Comparison of ENCODE assay signal across 11 cellular contexts in the genomic region with DNA sequence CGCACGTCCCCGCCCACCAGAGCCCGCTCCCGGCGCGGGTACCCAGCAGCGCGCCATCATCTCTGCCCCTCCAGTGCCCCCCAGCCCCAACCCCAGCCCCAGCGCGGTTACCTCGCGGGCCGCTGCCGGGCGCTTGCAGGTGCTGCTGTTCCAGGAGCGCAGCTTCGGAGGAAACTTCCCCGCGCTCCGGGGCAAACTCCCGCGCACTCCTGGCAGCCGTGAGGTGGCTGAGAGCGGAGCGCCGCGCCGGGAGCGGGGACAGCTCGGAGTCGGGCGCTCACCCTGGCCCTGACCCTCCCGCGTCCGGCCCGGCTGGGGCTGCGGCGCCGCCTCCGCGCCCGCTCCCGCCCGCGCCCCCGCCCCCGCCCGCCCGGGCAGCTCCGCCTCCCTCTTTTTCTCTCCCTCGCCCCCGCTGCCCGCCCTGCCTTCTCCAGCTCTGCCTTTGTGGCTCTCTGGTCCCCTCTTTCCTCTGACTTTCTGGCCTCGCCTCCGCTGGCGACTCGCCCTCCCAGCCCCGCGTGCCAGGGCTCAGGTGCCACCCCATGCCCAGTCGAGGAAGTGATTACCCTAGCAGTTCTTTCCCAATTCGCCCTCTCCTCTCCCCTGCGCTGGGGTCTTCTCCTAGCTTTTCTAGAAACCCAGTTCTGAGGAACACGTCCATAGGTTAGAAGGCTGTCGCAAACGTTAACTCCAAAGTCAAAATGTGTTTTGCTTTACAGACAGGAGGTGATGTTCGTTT. TPM values are rescaled to one million over a fixed set of nuclear protein-coding genes. Genes with fewer than 3 reads are reported as not detected.
DNase-seq lines count a peak whose midpoint lies in the region; ATAC-seq, FAIRE-seq and TF ChIP-seq lines count a peak whose summit lies in the region.
"Had no signal": no experiment of that assay in that cellular context is flagged by ENCODE, and none has a peak within 500 bp of the region (broad histone marks: within the 10 kb centered on the region; RNA-seq: fewer than 3 reads in every experiment).

Gene CHST9, minus strand, starts transcription at position 284 of the 739 bp plus-strand sequence. CDS start 42,499 bp downstream, outside the sequence.

- H3K27ac Mint-ChIP-seq in osteocyte (ENCODE audit: unreplicated experiment), result no peak within 1 kb of the TSS

- TF ChIP-seq CTCF in osteocyte (IDR thresholded peaks at IDR 0.05), result no peak

- peaks cover 3% of the 10 kb centered on the region for H3K36me3 Mint-ChIP-seq in osteocyte (ENCODE audit: unreplicated experiment)

- DNase-seq in DMS153 treated with DMSO at 0.1 percent for 48 hours (lab: John Stamatoyannopoulos, UW; ENCODE audit: unreplicated experiment), result peak; percentile 8
- DNase-seq in NCI-H69 (lab: John Stamatoyannopoulos, UW), result peak; percentile 94
- DNase-seq in frontal cortex (ENCODE audit: low spot score in 2 of 2), result peak; percentile 46 to 59
- DNase-seq in osteocyte (ENCODE audit: extremely low spot score, unreplicated experiment), result no peak
- DNase-seq in stimulated activated CD4-positive, alpha-beta T cell treated with anti-CD3 and anti-CD28 coated beads, Interleukin-4, amount 100 ng/mL, for 24 hours, result no peak
- no peak for DNase-seq in activated T-cell treated with anti-CD3 and anti-CD28 coated beads, Interleukin-2, amount 50 U/mL, for 1 hour
- DNase-seq: DND-41, SHP77 had no signal

- ATAC-seq in GM19324 (IDR thresholded peaks at IDR 0.05; ENCODE audit: low FRiP score, unreplicated experiment), result no peak
- no peak for ATAC-seq in GM21447 (IDR thresholded peaks at IDR 0.05; ENCODE audit: unreplicated experiment)

- H3K4me1 Mint-ChIP-seq in osteocyte (ENCODE audit: unreplicated experiment), result peaks cover 12% of the 10 kb centered on the region

- H3K27me3 Mint-ChIP-seq in osteocyte (ENCODE audit: unreplicated experiment), result peaks cover 77% of the 10 kb centered on the region

- H3K4me3 Mint-ChIP-seq in osteocyte (ENCODE audit: unreplicated experiment), result peak within 1 kb of the TSS; percentile 73

- FAIRE-seq in frontal cortex (lab: Jason Lieb, UNC), result no peak

- H3K9me3 Mint-ChIP-seq in osteocyte (ENCODE audit: unreplicated experiment), result no peaks in the 10 kb centered on the region

RNA-seq across cellular contexts. Expression of gene CHST9, which starts in this region (rescaled TPM):
- total RNA-seq in frontal cortex, result 2.4 TPM
- total RNA-seq in osteocyte, result 0.18 and 0.32 TPM in 2 replicates
- total RNA-seq: osteoblast had no signal

Comparison
In these comparisons a context has a peak if more than half of its experiments do, and no peak if none do; other contexts are left out.
1. DNase-seq: peak in DMS153 treated with DMSO at 0.1 percent for 48 hours (single experiment), NCI-H69 (single experiment) and frontal cortex (2 of 2); none in osteocyte (single experiment), stimulated activated CD4-positive, alpha-beta T cell treated with anti-CD3 and anti-CD28 coated beads, Interleukin-4, amount 100 ng/mL, for 24 hours (single experiment) and activated T-cell treated with anti-CD3 and anti-CD28 coated beads, Interleukin-2, amount 50 U/mL, for 1 hour (single experiment).